Comparison of ENCODE assay signal across 2 cellular contexts in the genomic region with DNA sequence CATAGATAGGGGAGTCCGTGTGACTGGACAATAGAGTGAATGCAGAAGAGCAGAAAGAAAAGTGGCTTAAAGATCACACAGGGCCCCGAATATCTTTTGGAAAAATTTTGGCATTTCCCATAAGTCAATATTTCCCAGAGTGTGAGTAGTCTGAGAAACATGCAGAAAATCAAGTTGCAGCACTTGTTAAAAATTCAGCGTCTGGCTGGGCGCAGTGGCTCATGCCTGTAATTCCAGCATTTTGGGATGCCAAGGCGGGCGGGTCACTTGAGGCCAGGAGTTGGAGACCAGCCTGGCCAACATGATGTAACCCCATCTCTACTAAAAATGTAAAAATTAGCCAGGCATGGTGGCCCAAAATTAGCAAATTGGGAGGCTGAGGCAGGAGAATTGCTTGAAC.
TF ChIP-seq lines count a peak whose summit lies in the region.

No MANE protein-coding gene starts in this region.

TF ChIP-seq in IMR-90, 13 proteins besides CTCF, POLR2A, EP300 and RAD21 (continued from another document):
- TF ChIP-seq FOS (IDR thresholded peaks at IDR 0.05; ENCODE audit: low read depth, low read length) = no peak

TF ChIP-seq in GM23338, 12 proteins besides CTCF, POLR2A, EP300 and RAD21 (continued from another document):
- TF ChIP-seq, protein P1, sequence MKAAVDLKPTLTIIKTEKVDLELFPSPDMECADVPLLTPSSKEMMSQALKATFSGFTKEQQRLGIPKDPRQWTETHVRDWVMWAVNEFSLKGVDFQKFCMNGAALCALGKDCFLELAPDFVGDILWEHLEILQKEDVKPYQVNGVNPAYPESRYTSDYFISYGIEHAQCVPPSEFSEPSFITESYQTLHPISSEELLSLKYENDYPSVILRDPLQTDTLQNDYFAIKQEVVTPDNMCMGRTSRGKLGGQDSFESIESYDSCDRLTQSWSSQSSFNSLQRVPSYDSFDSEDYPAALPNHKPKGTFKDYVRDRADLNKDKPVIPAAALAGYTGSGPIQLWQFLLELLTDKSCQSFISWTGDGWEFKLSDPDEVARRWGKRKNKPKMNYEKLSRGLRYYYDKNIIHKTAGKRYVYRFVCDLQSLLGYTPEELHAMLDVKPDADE (IDR thresholded peaks at IDR 0.05) = no peak
- TF ChIP-seq EZH2phosphoT487 (IDR thresholded peaks at IDR 0.05; ENCODE audit: unreplicated experiment) (no peak), ZNF114 (CRISPR knock-in tag; IDR thresholded peaks at IDR 0.05) (no peak), JUNB (IDR thresholded peaks at IDR 0.05; ENCODE audit: unreplicated experiment) (no peak), NANOG (IDR thresholded peaks at IDR 0.05; ENCODE audit: borderline replicate concordance) (no peak), POLR2AphosphoS5 (IDR thresholded peaks at IDR 0.05; ENCODE audit: low read depth) (no peak), EZH2 (IDR thresholded peaks at IDR 0.05; ENCODE audit: low read depth, unreplicated experiment) (no peak), CREB1 (CRISPR knock-in tag; IDR thresholded peaks at IDR 0.05; ENCODE audit: low read depth) (no peak)
- TF ChIP-seq, protein P2, sequence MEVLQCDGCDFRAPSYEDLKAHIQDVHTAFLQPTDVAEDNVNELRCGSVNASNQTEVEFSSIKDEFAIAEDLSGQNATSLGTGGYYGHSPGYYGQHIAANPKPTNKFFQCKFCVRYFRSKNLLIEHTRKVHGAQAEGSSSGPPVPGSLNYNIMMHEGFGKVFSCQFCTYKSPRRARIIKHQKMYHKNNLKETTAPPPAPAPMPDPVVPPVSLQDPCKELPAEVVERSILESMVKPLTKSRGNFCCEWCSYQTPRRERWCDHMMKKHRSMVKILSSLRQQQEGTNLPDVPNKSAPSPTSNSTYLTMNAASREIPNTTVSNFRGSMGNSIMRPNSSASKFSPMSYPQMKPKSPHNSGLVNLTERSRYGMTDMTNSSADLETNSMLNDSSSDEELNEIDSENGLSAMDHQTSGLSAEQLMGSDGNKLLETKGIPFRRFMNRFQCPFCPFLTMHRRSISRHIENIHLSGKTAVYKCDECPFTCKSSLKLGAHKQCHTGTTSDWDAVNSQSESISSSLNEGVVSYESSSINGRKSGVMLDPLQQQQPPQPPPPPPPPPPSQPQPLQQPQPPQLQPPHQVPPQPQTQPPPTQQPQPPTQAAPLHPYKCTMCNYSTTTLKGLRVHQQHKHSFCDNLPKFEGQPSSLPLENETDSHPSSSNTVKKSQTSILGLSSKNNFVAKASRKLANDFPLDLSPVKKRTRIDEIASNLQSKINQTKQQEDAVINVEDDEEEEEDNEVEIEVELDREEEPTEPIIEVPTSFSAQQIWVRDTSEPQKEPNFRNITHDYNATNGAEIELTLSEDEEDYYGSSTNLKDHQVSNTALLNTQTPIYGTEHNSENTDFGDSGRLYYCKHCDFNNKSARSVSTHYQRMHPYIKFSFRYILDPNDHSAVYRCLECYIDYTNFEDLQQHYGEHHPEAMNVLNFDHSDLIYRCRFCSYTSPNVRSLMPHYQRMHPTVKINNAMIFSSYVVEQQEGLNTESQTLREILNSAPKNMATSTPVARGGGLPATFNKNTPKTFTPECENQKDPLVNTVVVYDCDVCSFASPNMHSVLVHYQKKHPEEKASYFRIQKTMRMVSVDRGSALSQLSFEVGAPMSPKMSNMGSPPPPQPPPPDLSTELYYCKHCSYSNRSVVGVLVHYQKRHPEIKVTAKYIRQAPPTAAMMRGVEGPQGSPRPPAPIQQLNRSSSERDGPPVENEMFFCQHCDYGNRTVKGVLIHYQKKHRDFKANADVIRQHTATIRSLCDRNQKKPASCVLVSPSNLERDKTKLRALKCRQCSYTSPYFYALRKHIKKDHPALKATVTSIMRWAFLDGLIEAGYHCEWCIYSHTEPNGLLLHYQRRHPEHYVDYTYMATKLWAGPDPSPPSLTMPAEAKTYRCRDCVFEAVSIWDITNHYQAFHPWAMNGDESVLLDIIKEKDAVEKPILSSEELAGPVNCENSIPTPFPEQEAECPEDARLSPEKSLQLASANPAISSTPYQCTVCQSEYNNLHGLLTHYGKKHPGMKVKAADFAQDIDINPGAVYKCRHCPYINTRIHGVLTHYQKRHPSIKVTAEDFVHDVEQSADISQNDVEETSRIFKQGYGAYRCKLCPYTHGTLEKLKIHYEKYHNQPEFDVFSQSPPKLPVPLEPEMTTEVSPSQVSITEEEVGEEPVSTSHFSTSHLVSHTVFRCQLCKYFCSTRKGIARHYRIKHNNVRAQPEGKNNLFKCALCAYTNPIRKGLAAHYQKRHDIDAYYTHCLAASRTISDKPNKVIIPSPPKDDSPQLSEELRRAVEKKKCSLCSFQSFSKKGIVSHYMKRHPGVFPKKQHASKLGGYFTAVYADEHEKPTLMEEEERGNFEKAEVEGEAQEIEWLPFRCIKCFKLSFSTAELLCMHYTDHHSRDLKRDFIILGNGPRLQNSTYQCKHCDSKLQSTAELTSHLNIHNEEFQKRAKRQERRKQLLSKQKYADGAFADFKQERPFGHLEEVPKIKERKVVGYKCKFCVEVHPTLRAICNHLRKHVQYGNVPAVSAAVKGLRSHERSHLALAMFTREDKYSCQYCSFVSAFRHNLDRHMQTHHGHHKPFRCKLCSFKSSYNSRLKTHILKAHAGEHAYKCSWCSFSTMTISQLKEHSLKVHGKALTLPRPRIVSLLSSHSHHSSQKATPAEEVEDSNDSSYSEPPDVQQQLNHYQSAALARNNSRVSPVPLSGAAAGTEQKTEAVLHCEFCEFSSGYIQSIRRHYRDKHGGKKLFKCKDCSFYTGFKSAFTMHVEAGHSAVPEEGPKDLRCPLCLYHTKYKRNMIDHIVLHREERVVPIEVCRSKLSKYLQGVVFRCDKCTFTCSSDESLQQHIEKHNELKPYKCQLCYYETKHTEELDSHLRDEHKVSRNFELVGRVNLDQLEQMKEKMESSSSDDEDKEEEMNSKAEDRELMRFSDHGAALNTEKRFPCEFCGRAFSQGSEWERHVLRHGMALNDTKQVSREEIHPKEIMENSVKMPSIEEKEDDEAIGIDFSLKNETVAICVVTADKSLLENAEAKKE (CRISPR knock-in tag; IDR thresholded peaks at IDR 0.05) = no peak
- TF ChIP-seq, protein P3, sequence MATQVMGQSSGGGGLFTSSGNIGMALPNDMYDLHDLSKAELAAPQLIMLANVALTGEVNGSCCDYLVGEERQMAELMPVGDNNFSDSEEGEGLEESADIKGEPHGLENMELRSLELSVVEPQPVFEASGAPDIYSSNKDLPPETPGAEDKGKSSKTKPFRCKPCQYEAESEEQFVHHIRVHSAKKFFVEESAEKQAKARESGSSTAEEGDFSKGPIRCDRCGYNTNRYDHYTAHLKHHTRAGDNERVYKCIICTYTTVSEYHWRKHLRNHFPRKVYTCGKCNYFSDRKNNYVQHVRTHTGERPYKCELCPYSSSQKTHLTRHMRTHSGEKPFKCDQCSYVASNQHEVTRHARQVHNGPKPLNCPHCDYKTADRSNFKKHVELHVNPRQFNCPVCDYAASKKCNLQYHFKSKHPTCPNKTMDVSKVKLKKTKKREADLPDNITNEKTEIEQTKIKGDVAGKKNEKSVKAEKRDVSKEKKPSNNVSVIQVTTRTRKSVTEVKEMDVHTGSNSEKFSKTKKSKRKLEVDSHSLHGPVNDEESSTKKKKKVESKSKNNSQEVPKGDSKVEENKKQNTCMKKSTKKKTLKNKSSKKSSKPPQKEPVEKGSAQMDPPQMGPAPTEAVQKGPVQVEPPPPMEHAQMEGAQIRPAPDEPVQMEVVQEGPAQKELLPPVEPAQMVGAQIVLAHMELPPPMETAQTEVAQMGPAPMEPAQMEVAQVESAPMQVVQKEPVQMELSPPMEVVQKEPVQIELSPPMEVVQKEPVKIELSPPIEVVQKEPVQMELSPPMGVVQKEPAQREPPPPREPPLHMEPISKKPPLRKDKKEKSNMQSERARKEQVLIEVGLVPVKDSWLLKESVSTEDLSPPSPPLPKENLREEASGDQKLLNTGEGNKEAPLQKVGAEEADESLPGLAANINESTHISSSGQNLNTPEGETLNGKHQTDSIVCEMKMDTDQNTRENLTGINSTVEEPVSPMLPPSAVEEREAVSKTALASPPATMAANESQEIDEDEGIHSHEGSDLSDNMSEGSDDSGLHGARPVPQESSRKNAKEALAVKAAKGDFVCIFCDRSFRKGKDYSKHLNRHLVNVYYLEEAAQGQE (IDR thresholded peaks at IDR 0.05; ENCODE audit: unreplicated experiment) = no peak
